Comparison of ENCODE assay signal across 9 cellular contexts in the genomic region with DNA sequence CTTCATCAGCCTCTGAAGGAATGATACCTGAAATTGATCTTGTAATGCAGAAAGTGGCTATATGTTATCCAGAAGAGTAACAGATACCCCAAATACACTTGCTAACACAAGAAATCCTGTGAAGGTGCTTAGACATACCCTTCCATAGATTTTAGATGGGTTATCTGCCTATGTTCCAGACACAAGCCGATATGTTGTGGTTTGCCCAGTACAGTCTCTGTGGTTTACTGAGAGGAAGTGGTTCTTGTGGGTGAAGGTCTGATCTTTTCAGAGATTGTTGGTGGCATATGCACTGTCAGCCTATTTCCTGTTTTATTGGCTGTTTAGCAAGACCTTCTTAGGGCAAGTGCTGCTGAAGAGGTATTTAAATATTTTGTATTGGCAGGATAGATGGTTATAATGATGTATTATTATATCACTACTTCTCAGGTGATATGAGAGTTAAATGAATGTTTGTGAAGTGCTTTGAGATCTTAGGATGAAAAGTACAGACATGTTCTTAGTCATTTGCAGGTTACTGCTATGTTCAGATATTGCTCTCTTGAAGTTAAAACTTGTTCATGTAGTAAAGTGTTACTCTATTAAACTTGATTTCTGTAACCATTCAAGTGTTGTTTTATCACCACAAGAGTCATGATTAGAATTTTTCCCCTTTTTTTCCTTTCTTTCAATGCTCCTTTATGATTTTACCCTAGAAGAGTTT. TPM values are rescaled to one million over a fixed set of nuclear protein-coding genes. Genes with fewer than 3 reads are reported as not detected.
A peak's percentile ranks its signal among the peaks of the same experiment; 100 is the strongest.
DNase-seq lines count a peak whose midpoint lies in the region; ATAC-seq and TF ChIP-seq lines count a peak whose summit lies in the region.
"Had no signal": no experiment of that assay in that cellular context is flagged by ENCODE, and none has a peak within 500 bp of the region (broad histone marks: within the 10 kb centered on the region; RNA-seq: fewer than 3 reads in every experiment).

No MANE protein-coding gene starts in this region.

- no peaks in the 10 kb centered on the region for H3K27me3 ChIP-seq in upper lobe of right lung
- H3K27me3 ChIP-seq: SJSA1 had no signal

- no peak overlapping the region for H3K27ac ChIP-seq in upper lobe of right lung
- H3K27ac ChIP-seq: SJSA1 had no signal

- H3K4me1 ChIP-seq in upper lobe of right lung = peaks cover 42% of the 10 kb centered on the region

- no peaks in the 10 kb centered on the region for H3K9me3 ChIP-seq in upper lobe of right lung
- H3K9me3 ChIP-seq: SJSA1 had no signal

- ATAC-seq in GM19397 (IDR thresholded peaks at IDR 0.05; ENCODE audit: unreplicated experiment) (peak; percentile 80), HG03196 (IDR thresholded peaks at IDR 0.05; ENCODE audit: unreplicated experiment) (peak; percentile 80), SK-N-SH treated with all-trans-retinoic acid at 6 μM for 48 hours (peak; percentile 53), esophagus mucosa (peak; percentile 23), upper lobe of right lung (peak; percentile 85)

- TF ChIP-seq CTCF in upper lobe of right lung (IDR thresholded peaks at IDR 0.05) = no peak

- peak; percentile 83 for DNase-seq in EL
- DNase-seq in upper lobe of right lung = no peak
- no peak for DNase-seq in DMS53 (lab: John Stamatoyannopoulos, UW)
- DNase-seq in inferior parietal cortex (ENCODE audit: extremely low spot score) = no peak

- H3K4me3 ChIP-seq in upper lobe of right lung = no peak overlapping the region
- H3K4me3 ChIP-seq: SJSA1 had no signal

- H3K36me3 ChIP-seq in upper lobe of right lung = no peaks in the 10 kb centered on the region
- H3K36me3 ChIP-seq: SJSA1 had no signal

- intact Hi-C loops in upper lobe of right lung (cut with DNase I) = no loop called here

TF ChIP-seq in SK-N-SH treated with all-trans-retinoic acid at 6 μM for 48 hours, 23 proteins besides CTCF, POLR2A, EP300 and RAD21:
- no peak for TF ChIP-seq ZC3H10 (CRISPR knock-in tag; IDR thresholded peaks at IDR 0.05)
- no peak for TF ChIP-seq CSDC2 (CRISPR knock-in tag; IDR thresholded peaks at IDR 0.05)
- TF ChIP-seq PATZ1 (CRISPR knock-in tag; IDR thresholded peaks at IDR 0.05; ENCODE audit: borderline replicate concordance) = no peak
- TF ChIP-seq SNAI2 (CRISPR knock-in tag; IDR thresholded peaks at IDR 0.05) = no peak
- TF ChIP-seq ESRRG (CRISPR knock-in tag; IDR thresholded peaks at IDR 0.05) = no peak
- no peak for TF ChIP-seq CSRNP3 (CRISPR knock-in tag; IDR thresholded peaks at IDR 0.05)
- TF ChIP-seq ZNF565 (CRISPR knock-in tag; conservative IDR thresholded peaks at IDR 0.05; ENCODE audit: low read depth) = no peak
- no peak for TF ChIP-seq TOX (CRISPR knock-in tag; IDR thresholded peaks at IDR 0.05; ENCODE audit: borderline replicate concordance)
- TF ChIP-seq ZNF8 (CRISPR knock-in tag; IDR thresholded peaks at IDR 0.05) = no peak
- TF ChIP-seq ARNTL (CRISPR knock-in tag; IDR thresholded peaks at IDR 0.05; ENCODE audit: borderline replicate concordance, low read depth) = no peak
- TF ChIP-seq ZNF70 (CRISPR knock-in tag; IDR thresholded peaks at IDR 0.05) = no peak
- TF ChIP-seq, protein P1, sequence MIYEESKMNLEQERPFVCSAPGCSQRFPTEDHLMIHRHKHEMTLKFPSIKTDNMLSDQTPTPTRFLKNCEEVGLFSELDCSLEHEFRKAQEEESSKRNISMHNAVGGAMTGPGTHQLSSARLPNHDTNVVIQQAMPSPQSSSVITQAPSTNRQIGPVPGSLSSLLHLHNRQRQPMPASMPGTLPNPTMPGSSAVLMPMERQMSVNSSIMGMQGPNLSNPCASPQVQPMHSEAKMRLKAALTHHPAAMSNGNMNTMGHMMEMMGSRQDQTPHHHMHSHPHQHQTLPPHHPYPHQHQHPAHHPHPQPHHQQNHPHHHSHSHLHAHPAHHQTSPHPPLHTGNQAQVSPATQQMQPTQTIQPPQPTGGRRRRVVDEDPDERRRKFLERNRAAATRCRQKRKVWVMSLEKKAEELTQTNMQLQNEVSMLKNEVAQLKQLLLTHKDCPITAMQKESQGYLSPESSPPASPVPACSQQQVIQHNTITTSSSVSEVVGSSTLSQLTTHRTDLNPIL (CRISPR knock-in tag; IDR thresholded peaks at IDR 0.05; ENCODE audit: low read depth) = no peak
- TF ChIP-seq, protein P2, sequence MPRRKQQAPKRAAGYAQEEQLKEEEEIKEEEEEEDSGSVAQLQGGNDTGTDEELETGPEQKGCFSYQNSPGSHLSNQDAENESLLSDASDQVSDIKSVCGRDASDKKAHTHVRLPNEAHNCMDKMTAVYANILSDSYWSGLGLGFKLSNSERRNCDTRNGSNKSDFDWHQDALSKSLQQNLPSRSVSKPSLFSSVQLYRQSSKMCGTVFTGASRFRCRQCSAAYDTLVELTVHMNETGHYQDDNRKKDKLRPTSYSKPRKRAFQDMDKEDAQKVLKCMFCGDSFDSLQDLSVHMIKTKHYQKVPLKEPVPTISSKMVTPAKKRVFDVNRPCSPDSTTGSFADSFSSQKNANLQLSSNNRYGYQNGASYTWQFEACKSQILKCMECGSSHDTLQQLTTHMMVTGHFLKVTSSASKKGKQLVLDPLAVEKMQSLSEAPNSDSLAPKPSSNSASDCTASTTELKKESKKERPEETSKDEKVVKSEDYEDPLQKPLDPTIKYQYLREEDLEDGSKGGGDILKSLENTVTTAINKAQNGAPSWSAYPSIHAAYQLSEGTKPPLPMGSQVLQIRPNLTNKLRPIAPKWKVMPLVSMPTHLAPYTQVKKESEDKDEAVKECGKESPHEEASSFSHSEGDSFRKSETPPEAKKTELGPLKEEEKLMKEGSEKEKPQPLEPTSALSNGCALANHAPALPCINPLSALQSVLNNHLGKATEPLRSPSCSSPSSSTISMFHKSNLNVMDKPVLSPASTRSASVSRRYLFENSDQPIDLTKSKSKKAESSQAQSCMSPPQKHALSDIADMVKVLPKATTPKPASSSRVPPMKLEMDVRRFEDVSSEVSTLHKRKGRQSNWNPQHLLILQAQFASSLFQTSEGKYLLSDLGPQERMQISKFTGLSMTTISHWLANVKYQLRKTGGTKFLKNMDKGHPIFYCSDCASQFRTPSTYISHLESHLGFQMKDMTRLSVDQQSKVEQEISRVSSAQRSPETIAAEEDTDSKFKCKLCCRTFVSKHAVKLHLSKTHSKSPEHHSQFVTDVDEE (CRISPR knock-in tag; IDR thresholded peaks at IDR 0.05) = no peak
- TF ChIP-seq RARB (CRISPR knock-in tag; IDR thresholded peaks at IDR 0.05) = no peak
- TF ChIP-seq, protein P3, sequence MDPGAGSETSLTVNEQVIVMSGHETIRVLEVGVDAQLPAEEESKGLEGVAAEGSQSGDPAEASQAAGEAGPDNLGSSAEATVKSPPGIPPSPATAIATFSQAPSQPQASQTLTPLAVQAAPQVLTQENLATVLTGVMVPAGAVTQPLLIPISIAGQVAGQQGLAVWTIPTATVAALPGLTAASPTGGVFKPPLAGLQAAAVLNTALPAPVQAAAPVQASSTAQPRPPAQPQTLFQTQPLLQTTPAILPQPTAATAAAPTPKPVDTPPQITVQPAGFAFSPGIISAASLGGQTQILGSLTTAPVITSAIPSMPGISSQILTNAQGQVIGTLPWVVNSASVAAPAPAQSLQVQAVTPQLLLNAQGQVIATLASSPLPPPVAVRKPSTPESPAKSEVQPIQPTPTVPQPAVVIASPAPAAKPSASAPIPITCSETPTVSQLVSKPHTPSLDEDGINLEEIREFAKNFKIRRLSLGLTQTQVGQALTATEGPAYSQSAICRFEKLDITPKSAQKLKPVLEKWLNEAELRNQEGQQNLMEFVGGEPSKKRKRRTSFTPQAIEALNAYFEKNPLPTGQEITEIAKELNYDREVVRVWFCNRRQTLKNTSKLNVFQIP (CRISPR knock-in tag; IDR thresholded peaks at IDR 0.05; ENCODE audit: borderline replicate concordance, low read depth) = no peak
- TF ChIP-seq ISL1 (CRISPR knock-in tag; IDR thresholded peaks at IDR 0.05) = no peak

RNA-seq across cellular contexts. Expression of gene ARHGEF12, which starts 8.2 kb away (rescaled TPM):
- total RNA-seq in esophagus mucosa = 62.7 TPM
- 132 TPM for total RNA-seq in upper lobe of right lung

RNA-seq across cellular contexts. Expression of gene TLCD5, which starts 19.4 kb away (rescaled TPM):
- total RNA-seq in esophagus mucosa (0.48 TPM), upper lobe of right lung (4.2 TPM)

Comparison
In these comparisons a context has a peak if more than half of its experiments do, and no peak if none do; other contexts are left out.
1. ATAC-seq: peak in every context shown above with its lines; median percentile 85 in upper lobe of right lung; 80 in GM19397; 80 in HG03196; 53 in SK-N-SH treated with all-trans-retinoic acid at 6 μM for 48 hours; 23 in esophagus mucosa.